In genomic region chr3:15281817-15282216, GRCh38 we compare ENCODE assay signal across 1 cellular context.
TF ChIP-seq lines count a peak whose summit lies in the region.

No MANE protein-coding gene starts in this region.

TF ChIP-seq in K562, 482 proteins besides CTCF, POLR2A, EP300 and RAD21:
- TF ChIP-seq TCF7 (IDR thresholded peaks at IDR 0.05; ENCODE audit: borderline replicate concordance): no peak
- peak; percentile 51; the same call in 1 of the 2 replicates for TF ChIP-seq CEBPB (tag; IDR thresholded peaks at IDR 0.05)
